Comparison of ENCODE assay signal across 2 cellular contexts in the genomic region with DNA sequence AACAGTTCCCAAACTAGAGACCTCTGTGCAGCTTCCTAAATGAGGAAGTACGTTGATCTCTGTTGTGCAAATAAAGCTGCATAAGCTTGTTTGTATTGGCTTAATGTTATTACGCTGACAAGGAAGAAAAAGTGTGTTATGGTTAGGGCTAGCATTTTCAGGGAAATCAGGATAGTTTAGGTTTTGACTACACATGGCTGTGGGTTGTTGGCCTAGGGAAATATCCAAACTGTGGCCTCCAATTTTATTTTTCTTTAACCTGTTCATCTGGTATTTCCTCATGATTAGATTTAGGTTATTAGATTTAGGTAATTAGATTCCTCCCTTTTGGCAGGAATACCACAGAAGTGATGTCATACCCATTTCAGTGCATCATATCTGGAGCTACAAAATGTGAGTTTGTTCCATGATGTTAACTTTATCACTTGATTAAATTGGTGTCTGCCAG.
TF ChIP-seq lines count a peak whose summit lies in the region.

No MANE protein-coding gene starts in this region.

TF ChIP-seq in SK-N-SH, 30 proteins besides CTCF, POLR2A, EP300 and RAD21:
- TF ChIP-seq POLR2AphosphoS5 (IDR thresholded peaks at IDR 0.05; ENCODE audit: low read depth, low read length), result 0 out of 2 replicates have a peak, but pooled peaks have one; percentile 25
- TF ChIP-seq RFX5 (IDR thresholded peaks at IDR 0.05; ENCODE audit: low read length), result peak; percentile 48; the same call in 1 of the 2 replicates
- peak; percentile 32; the same call in 1 of the 2 replicates for TF ChIP-seq GATA2 (CRISPR knock-in tag; IDR thresholded peaks at IDR 0.05)
- TF ChIP-seq NFIC (IDR thresholded peaks at IDR 0.05; ENCODE audit: borderline replicate concordance), result peak; percentile 19; the same call in 1 of the 2 replicates
- TF ChIP-seq TCF12 (IDR thresholded peaks at IDR 0.05), result 0 out of 2 replicates have a peak, but pooled peaks have one; percentile 30
- TF ChIP-seq, protein P1, sequence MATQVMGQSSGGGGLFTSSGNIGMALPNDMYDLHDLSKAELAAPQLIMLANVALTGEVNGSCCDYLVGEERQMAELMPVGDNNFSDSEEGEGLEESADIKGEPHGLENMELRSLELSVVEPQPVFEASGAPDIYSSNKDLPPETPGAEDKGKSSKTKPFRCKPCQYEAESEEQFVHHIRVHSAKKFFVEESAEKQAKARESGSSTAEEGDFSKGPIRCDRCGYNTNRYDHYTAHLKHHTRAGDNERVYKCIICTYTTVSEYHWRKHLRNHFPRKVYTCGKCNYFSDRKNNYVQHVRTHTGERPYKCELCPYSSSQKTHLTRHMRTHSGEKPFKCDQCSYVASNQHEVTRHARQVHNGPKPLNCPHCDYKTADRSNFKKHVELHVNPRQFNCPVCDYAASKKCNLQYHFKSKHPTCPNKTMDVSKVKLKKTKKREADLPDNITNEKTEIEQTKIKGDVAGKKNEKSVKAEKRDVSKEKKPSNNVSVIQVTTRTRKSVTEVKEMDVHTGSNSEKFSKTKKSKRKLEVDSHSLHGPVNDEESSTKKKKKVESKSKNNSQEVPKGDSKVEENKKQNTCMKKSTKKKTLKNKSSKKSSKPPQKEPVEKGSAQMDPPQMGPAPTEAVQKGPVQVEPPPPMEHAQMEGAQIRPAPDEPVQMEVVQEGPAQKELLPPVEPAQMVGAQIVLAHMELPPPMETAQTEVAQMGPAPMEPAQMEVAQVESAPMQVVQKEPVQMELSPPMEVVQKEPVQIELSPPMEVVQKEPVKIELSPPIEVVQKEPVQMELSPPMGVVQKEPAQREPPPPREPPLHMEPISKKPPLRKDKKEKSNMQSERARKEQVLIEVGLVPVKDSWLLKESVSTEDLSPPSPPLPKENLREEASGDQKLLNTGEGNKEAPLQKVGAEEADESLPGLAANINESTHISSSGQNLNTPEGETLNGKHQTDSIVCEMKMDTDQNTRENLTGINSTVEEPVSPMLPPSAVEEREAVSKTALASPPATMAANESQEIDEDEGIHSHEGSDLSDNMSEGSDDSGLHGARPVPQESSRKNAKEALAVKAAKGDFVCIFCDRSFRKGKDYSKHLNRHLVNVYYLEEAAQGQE (IDR thresholded peaks at IDR 0.05; ENCODE audit: low read depth, low read length), result no peak
- TF ChIP-seq, protein P2, sequence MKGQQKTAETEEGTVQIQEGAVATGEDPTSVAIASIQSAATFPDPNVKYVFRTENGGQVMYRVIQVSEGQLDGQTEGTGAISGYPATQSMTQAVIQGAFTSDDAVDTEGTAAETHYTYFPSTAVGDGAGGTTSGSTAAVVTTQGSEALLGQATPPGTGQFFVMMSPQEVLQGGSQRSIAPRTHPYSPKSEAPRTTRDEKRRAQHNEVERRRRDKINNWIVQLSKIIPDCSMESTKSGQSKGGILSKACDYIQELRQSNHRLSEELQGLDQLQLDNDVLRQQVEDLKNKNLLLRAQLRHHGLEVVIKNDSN (IDR thresholded peaks at IDR 0.05; ENCODE audit: borderline replicate concordance, low read depth), result no peak
- peak; percentile 64 for TF ChIP-seq CHD2 (IDR thresholded peaks at IDR 0.05; ENCODE audit: low read length, partially characterized antibody)
- peak; percentile 49; the same call in 1 of the 2 replicates for TF ChIP-seq TEAD4 (IDR thresholded peaks at IDR 0.05; ENCODE audit: borderline replicate concordance, insufficient read depth)
- peak; percentile 91 for TF ChIP-seq RCOR1 (IDR thresholded peaks at IDR 0.05; ENCODE audit: low read length)
- TF ChIP-seq FOXJ3 (CRISPR knock-in tag; IDR thresholded peaks at IDR 0.05), result peak; percentile 52
- no peak; the same call in 1 of the 2 replicates for TF ChIP-seq MEF2A (IDR thresholded peaks at IDR 0.05; ENCODE audit: borderline replicate concordance, low read depth)
- TF ChIP-seq, protein P3, sequence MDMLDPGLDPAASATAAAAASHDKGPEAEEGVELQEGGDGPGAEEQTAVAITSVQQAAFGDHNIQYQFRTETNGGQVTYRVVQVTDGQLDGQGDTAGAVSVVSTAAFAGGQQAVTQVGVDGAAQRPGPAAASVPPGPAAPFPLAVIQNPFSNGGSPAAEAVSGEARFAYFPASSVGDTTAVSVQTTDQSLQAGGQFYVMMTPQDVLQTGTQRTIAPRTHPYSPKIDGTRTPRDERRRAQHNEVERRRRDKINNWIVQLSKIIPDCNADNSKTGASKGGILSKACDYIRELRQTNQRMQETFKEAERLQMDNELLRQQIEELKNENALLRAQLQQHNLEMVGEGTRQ (IDR thresholded peaks at IDR 0.05; ENCODE audit: borderline replicate concordance, low read depth, low read length), result no peak
- TF ChIP-seq MXI1 (IDR thresholded peaks at IDR 0.05; ENCODE audit: low read depth, low read length), result peak; percentile 64
- TF ChIP-seq ELF1 (IDR thresholded peaks at IDR 0.05), result no peak
- TF ChIP-seq FOSL2 (IDR thresholded peaks at IDR 0.05; ENCODE audit: borderline replicate concordance, low read depth), result peak; percentile 4; the same call in 1 of the 2 replicates

TF ChIP-seq in HepG2, 621 proteins besides CTCF, POLR2A, EP300 and RAD21:
- TF ChIP-seq, protein P4, sequence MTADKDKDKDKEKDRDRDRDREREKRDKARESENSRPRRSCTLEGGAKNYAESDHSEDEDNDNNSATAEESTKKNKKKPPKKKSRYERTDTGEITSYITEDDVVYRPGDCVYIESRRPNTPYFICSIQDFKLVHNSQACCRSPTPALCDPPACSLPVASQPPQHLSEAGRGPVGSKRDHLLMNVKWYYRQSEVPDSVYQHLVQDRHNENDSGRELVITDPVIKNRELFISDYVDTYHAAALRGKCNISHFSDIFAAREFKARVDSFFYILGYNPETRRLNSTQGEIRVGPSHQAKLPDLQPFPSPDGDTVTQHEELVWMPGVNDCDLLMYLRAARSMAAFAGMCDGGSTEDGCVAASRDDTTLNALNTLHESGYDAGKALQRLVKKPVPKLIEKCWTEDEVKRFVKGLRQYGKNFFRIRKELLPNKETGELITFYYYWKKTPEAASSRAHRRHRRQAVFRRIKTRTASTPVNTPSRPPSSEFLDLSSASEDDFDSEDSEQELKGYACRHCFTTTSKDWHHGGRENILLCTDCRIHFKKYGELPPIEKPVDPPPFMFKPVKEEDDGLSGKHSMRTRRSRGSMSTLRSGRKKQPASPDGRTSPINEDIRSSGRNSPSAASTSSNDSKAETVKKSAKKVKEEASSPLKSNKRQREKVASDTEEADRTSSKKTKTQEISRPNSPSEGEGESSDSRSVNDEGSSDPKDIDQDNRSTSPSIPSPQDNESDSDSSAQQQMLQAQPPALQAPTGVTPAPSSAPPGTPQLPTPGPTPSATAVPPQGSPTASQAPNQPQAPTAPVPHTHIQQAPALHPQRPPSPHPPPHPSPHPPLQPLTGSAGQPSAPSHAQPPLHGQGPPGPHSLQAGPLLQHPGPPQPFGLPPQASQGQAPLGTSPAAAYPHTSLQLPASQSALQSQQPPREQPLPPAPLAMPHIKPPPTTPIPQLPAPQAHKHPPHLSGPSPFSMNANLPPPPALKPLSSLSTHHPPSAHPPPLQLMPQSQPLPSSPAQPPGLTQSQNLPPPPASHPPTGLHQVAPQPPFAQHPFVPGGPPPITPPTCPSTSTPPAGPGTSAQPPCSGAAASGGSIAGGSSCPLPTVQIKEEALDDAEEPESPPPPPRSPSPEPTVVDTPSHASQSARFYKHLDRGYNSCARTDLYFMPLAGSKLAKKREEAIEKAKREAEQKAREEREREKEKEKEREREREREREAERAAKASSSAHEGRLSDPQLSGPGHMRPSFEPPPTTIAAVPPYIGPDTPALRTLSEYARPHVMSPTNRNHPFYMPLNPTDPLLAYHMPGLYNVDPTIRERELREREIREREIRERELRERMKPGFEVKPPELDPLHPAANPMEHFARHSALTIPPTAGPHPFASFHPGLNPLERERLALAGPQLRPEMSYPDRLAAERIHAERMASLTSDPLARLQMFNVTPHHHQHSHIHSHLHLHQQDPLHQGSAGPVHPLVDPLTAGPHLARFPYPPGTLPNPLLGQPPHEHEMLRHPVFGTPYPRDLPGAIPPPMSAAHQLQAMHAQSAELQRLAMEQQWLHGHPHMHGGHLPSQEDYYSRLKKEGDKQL (CRISPR knock-in tag; IDR thresholded peaks at IDR 0.05; ENCODE audit: low read depth), result no peak
- TF ChIP-seq ATF7 (IDR thresholded peaks at IDR 0.05) (peak; percentile 27; the same call in 1 of the 2 replicates), ATF7 (CRISPR knock-in tag; IDR thresholded peaks at IDR 0.05) (no peak), FOXA1 (IDR thresholded peaks at IDR 0.05) (no peak), FOXA1 (CRISPR knock-in tag; IDR thresholded peaks at IDR 0.05) (0 out of 2 replicates have a peak, but pooled peaks have one; percentile 7), ZNF496 (CRISPR knock-in tag; IDR thresholded peaks at IDR 0.05; ENCODE audit: insufficient replicate concordance) (no peak), DNMT1 (CRISPR knock-in tag; IDR thresholded peaks at IDR 0.05) (no peak), MAFF (IDR thresholded peaks at IDR 0.05; ENCODE audit: low read depth, low read length) (peak; percentile 90), ZBTB8A (CRISPR knock-in tag; IDR thresholded peaks at IDR 0.05; ENCODE audit: borderline replicate concordance, low read depth) (no peak), MAFK (conservative IDR thresholded peaks at IDR 0.05 in 1 of 2, IDR thresholded peaks at IDR 0.05 in 1 of 2; ENCODE audit: low read length in 2 of 2) (peak; percentile 88 to 89), ELF3 (CRISPR knock-in tag; IDR thresholded peaks at IDR 0.05) (peak; percentile 58; the same call in 1 of the 2 replicates)
- TF ChIP-seq, protein P5, sequence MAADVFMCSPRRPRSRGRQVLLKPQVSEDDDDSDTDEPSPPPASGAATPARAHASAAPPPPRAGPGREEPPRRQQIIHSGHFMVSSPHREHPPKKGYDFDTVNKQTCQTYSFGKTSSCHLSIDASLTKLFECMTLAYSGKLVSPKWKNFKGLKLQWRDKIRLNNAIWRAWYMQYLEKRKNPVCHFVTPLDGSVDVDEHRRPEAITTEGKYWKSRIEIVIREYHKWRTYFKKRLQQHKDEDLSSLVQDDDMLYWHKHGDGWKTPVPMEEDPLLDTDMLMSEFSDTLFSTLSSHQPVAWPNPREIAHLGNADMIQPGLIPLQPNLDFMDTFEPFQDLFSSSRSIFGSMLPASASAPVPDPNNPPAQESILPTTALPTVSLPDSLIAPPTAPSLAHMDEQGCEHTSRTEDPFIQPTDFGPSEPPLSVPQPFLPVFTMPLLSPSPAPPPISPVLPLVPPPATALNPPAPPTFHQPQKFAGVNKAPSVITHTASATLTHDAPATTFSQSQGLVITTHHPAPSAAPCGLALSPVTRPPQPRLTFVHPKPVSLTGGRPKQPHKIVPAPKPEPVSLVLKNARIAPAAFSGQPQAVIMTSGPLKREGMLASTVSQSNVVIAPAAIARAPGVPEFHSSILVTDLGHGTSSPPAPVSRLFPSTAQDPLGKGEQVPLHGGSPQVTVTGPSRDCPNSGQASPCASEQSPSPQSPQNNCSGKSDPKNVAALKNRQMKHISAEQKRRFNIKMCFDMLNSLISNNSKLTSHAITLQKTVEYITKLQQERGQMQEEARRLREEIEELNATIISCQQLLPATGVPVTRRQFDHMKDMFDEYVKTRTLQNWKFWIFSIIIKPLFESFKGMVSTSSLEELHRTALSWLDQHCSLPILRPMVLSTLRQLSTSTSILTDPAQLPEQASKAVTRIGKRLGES (CRISPR knock-in tag; IDR thresholded peaks at IDR 0.05; ENCODE audit: borderline replicate concordance), result no peak
- TF ChIP-seq, protein P6, sequence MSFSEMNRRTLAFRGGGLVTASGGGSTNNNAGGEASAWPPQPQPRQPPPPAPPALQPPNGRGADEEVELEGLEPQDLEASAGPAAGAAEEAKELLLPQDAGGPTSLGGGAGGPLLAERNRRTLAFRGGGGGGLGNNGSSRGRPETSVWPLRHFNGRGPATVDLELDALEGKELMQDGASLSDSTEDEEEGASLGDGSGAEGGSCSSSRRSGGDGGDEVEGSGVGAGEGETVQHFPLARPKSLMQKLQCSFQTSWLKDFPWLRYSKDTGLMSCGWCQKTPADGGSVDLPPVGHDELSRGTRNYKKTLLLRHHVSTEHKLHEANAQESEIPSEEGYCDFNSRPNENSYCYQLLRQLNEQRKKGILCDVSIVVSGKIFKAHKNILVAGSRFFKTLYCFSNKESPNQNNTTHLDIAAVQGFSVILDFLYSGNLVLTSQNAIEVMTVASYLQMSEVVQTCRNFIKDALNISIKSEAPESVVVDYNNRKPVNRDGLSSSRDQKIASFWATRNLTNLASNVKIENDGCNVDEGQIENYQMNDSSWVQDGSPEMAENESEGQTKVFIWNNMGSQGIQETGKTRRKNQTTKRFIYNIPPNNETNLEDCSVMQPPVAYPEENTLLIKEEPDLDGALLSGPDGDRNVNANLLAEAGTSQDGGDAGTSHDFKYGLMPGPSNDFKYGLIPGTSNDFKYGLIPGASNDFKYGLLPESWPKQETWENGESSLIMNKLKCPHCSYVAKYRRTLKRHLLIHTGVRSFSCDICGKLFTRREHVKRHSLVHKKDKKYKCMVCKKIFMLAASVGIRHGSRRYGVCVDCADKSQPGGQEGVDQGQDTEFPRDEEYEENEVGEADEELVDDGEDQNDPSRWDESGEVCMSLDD (CRISPR knock-in tag; IDR thresholded peaks at IDR 0.05; ENCODE audit: borderline replicate concordance), result no peak
- TF ChIP-seq, protein P7, sequence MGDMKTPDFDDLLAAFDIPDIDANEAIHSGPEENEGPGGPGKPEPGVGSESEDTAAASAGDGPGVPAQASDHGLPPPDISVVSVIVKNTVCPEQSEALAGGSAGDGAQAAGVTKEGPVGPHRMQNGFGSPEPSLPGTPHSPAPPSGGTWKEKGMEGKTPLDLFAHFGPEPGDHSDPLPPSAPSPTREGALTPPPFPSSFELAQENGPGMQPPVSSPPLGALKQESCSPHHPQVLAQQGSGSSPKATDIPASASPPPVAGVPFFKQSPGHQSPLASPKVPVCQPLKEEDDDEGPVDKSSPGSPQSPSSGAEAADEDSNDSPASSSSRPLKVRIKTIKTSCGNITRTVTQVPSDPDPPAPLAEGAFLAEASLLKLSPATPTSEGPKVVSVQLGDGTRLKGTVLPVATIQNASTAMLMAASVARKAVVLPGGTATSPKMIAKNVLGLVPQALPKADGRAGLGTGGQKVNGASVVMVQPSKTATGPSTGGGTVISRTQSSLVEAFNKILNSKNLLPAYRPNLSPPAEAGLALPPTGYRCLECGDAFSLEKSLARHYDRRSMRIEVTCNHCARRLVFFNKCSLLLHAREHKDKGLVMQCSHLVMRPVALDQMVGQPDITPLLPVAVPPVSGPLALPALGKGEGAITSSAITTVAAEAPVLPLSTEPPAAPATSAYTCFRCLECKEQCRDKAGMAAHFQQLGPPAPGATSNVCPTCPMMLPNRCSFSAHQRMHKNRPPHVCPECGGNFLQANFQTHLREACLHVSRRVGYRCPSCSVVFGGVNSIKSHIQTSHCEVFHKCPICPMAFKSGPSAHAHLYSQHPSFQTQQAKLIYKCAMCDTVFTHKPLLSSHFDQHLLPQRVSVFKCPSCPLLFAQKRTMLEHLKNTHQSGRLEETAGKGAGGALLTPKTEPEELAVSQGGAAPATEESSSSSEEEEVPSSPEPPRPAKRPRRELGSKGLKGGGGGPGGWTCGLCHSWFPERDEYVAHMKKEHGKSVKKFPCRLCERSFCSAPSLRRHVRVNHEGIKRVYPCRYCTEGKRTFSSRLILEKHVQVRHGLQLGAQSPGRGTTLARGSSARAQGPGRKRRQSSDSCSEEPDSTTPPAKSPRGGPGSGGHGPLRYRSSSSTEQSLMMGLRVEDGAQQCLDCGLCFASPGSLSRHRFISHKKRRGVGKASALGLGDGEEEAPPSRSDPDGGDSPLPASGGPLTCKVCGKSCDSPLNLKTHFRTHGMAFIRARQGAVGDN (CRISPR knock-in tag; IDR thresholded peaks at IDR 0.05), result no peak
